ENCODE assay signal across 11 cellular contexts in genomic region chr12:120236124-120236398, GRCh38. TPM values are rescaled to one million over a fixed set of nuclear protein-coding genes. Genes with fewer than 3 reads are reported as not detected.
DNase-seq lines count a peak whose midpoint lies in the region; ATAC-seq and TF ChIP-seq lines count a peak whose summit lies in the region.
"Had no signal": no experiment of that assay in that cellular context is flagged by ENCODE, and none has a peak within 500 bp of the region (broad histone marks: within the 10 kb centered on the region; RNA-seq: fewer than 3 reads in every experiment).

No MANE protein-coding gene starts in this region.

- CTCF ChIA-PET in RWPE1 (lab: Yijun Ruan, JAX): interaction anchor here (0.6 to 1.5 kb wide), 2 partner anchors 29 kb away, joined by 3 to 6 read pairs; partner anchors contain the start of gene PXN

- H3K36me3 ChIP-seq in BLaER1 treated with 17β-estradiol and CSF1 and Interleukin-3, amounts not matched to agents 10 nM and 100 nM: peaks cover 0 to 10% (median 0%) of the 10 kb centered on the region in 11 experiments; a peak in 2 of 22 replicates
- H3K36me3 ChIP-seq in esophagus muscularis mucosa: peaks cover 0 to 2% (median 0%) of the 10 kb centered on the region in 4 donors

- TF ChIP-seq EP300 in esophagus muscularis mucosa (IDR thresholded peaks at IDR 0.05): no peak

- DNase-seq in RWPE1 (ENCODE audit: low spot score): no peak
- DNase-seq in esophagus muscularis mucosa (ENCODE audit: extremely low spot score): no peak
- DNase-seq in progenitor cell of endocrine pancreas (ENCODE audit: low spot score, unreplicated experiment): no peak
- no peak for DNase-seq in DMS79 (lab: John Stamatoyannopoulos, UW)
- DNase-seq in SHP77 (lab: John Stamatoyannopoulos, UW): no peak
- DNase-seq: body of pancreas, NCI-H1092 treated with DMSO at 0.1 percent for 48 hours, OCI-M1 had no signal

- POLR2A ChIA-PET in RWPE1 (lab: Yijun Ruan, JAX; ENCODE audit: low non-redundant PET): no interaction called here

- peak overlapping the region; percentile 86 to 97 (median 95) for H3K4me2 ChIP-seq in BLaER1 treated with 17β-estradiol and CSF1 and Interleukin-3, amounts not matched to agents 10 nM and 100 nM

- H3K9ac ChIP-seq in BLaER1 treated with 17β-estradiol and CSF1 and Interleukin-3, amounts not matched to agents 10 nM and 100 nM: peak overlapping the region in 7 of 11 experiments; percentile 14 to 76 (median 72); a peak in 7 of 22 replicates

- H3K9me3 ChIP-seq in BLaER1 treated with 17β-estradiol and CSF1 and Interleukin-3, amounts not matched to agents 10 nM and 100 nM (replicated peaks in 1 of 11): no peaks in the 10 kb centered on the region
- no peaks in the 10 kb centered on the region for H3K9me3 ChIP-seq in esophagus muscularis mucosa
- H3K9me3 ChIP-seq: body of pancreas had no signal

- no peaks in the 10 kb centered on the region for H3K27me3 ChIP-seq in BLaER1 treated with 17β-estradiol and CSF1 and Interleukin-3, amounts not matched to agents 10 nM and 100 nM
- no peaks in the 10 kb centered on the region for H3K27me3 ChIP-seq in esophagus muscularis mucosa
- H3K27me3 ChIP-seq: body of pancreas had no signal

- H3K9me3 Mint-ChIP-seq in progenitor cell of endocrine pancreas (ENCODE audit: low read depth): no peaks in the 10 kb centered on the region

- H3K4me1 Mint-ChIP-seq in progenitor cell of endocrine pancreas (ENCODE audit: low read depth): peaks cover 46% of the 10 kb centered on the region

- peaks cover 93 to 100% (median 99%) of the 10 kb centered on the region in 10 experiments for H3K4me1 ChIP-seq in BLaER1 treated with 17β-estradiol and CSF1 and Interleukin-3, amounts not matched to agents 10 nM and 100 nM
- peaks cover 100% of the 10 kb centered on the region in 4 donors for H3K4me1 ChIP-seq in esophagus muscularis mucosa

- H3K27ac ChIP-seq in BLaER1 treated with 17β-estradiol and CSF1 and Interleukin-3, amounts not matched to agents 10 nM and 100 nM: peak overlapping the region; percentile 15 to 88 (median 86); a peak in 16 of 22 replicates
- peak overlapping the region; percentile 100 for H3K27ac ChIP-seq in RWPE1
- H3K27ac ChIP-seq in esophagus muscularis mucosa (replicated peaks in 1 of 4): peak overlapping the region; percentile 86 to 95 (median 91)

- H4K20me1 ChIP-seq in BLaER1 treated with 17β-estradiol and CSF1 and Interleukin-3, amounts not matched to agents 10 nM and 100 nM: peaks cover 8 to 61% (median 15%) of the 10 kb centered on the region in 11 experiments; a peak in 17 of 22 replicates

- H3K4me3 Mint-ChIP-seq in progenitor cell of endocrine pancreas (ENCODE audit: low read depth): no peak overlapping the region

- no peak for ATAC-seq in GM21390 (IDR thresholded peaks at IDR 0.05; ENCODE audit: unreplicated experiment)
- ATAC-seq in GM18520 (IDR thresholded peaks at IDR 0.05; ENCODE audit: unreplicated experiment): no peak
- ATAC-seq: body of pancreas had no signal

- no peaks in the 10 kb centered on the region for H3K27me3 Mint-ChIP-seq in progenitor cell of endocrine pancreas

- H3K36me3 Mint-ChIP-seq in progenitor cell of endocrine pancreas (ENCODE audit: insufficient read depth): no peaks in the 10 kb centered on the region

- H3K27ac Mint-ChIP-seq in progenitor cell of endocrine pancreas: peak overlapping the region; percentile 29

- intact Hi-C loops in esophagus muscularis mucosa (cut with DNase I): no loop called here

- TF ChIP-seq CTCF in RWPE1 (conservative IDR thresholded peaks at IDR 0.05; ENCODE audit: low read depth) (no peak), esophagus muscularis mucosa (IDR thresholded peaks at IDR 0.05) (no peak), progenitor cell of endocrine pancreas (IDR thresholded peaks at IDR 0.05; ENCODE audit: unreplicated experiment) (no peak)

- no peak overlapping the region; a peak in 1 of 20 replicates for H3K4me3 ChIP-seq in BLaER1 treated with 17β-estradiol and CSF1 and Interleukin-3, amounts not matched to agents 10 nM and 100 nM
- H3K4me3 ChIP-seq in esophagus muscularis mucosa: no peak overlapping the region
- H3K4me3 ChIP-seq: body of pancreas had no signal

- no peak for TF ChIP-seq POLR2A in esophagus muscularis mucosa (IDR thresholded peaks at IDR 0.05; ENCODE audit: low read depth)

- WGBS in esophagus muscularis mucosa: 53% methylated on average over 3 of the region's 3 CpGs

RNA-seq across cellular contexts. Expression of gene PXN, which starts 29.5 kb away (rescaled TPM):
- 10 to 100 TPM; 51.9 to 89.4 (median 71.9) TPM for total RNA-seq in esophagus muscularis mucosa
- total RNA-seq in progenitor cell of endocrine pancreas: 71.4 and 71.8 TPM in 2 replicates

RNA-seq across cellular contexts. Expression of gene RPLP0, which starts 35.1 kb away (rescaled TPM):
- total RNA-seq in esophagus muscularis mucosa (1,000 to 10,000 TPM; 2,092 to 2,985 (median 2,271) TPM), progenitor cell of endocrine pancreas (2,127 and 2,195 TPM in 2 replicates)

RNA-seq across cellular contexts. Expression of gene GCN1, which starts 41.5 kb away (rescaled TPM):
- 10 to 100 TPM; 38.6 to 94.6 (median 49.3) TPM for total RNA-seq in esophagus muscularis mucosa
- total RNA-seq in progenitor cell of endocrine pancreas: 117 and 131 TPM in 2 replicates

RNA-seq across cellular contexts. Expression of gene RNU4-2, which starts 55.6 kb away (rescaled TPM):
- total RNA-seq in esophagus muscularis mucosa (under 1 TPM in 2 of 4 donors, not detected in 2; under 0.01 TPM), progenitor cell of endocrine pancreas (8,238 and 8,322 TPM in 2 replicates)

RNA-seq across cellular contexts. Expression of gene RNU4-1, which starts 57.0 kb away (rescaled TPM):
- total RNA-seq in esophagus muscularis mucosa (under 1 TPM in 2 of 4 donors, not detected in 2; under 0.01 TPM), progenitor cell of endocrine pancreas (6,474 and 7,038 TPM in 2 replicates)
